23 cellular contexts compared by ENCODE assay signal in genomic region chr20:58583586-58583985, GRCh38.
DNase-seq lines count a peak whose midpoint lies in the region; ATAC-seq and TF ChIP-seq lines count a peak whose summit lies in the region.
"Had no signal": no experiment of that assay in that cellular context is flagged by ENCODE, and none has a peak within 500 bp of the region (broad histone marks: within the 10 kb centered on the region; RNA-seq: fewer than 3 reads in every experiment).

No MANE protein-coding gene starts in this region.

- TF ChIP-seq CTCF in GM23338 (conservative IDR thresholded peaks at IDR 0.05; ENCODE audit: low read depth in 2 of 2) (no peak), chondrocyte (IDR thresholded peaks at IDR 0.05) (no peak), osteoblast (IDR thresholded peaks at IDR 0.05; ENCODE audit: extremely low read depth, low read depth, low read length) (no peak)

- peak overlapping the region; percentile 81; the same call in 1 of the 2 replicates for H2AFZ ChIP-seq in GM23338
- peak overlapping the region; percentile 45 for H2AFZ ChIP-seq in osteoblast (ENCODE audit: low read length)
- H2AFZ ChIP-seq: GM23248 had no signal

- H3K4me1 Mint-ChIP-seq in activated naive CD4-positive, alpha-beta T cell treated with anti-CD3 and anti-CD28 coated beads, Interleukin-2, amount 10 ng/mL, durations not matched to agents 7 days and 5 days = no peaks in the 10 kb centered on the region
- H3K4me1 Mint-ChIP-seq in GM23338 (peaks cover 14% of the 10 kb centered on the region), chondrocyte (ENCODE audit: low read depth) (peaks cover 9% of the 10 kb centered on the region)

- H3K9me3 Mint-ChIP-seq in activated naive CD4-positive, alpha-beta T cell treated with anti-CD3 and anti-CD28 coated beads, Interleukin-2, amount 10 ng/mL, durations not matched to agents 7 days and 5 days = peaks cover 3% of the 10 kb centered on the region
- H3K9me3 Mint-ChIP-seq in activated naive CD4-positive, alpha-beta T cell treated with anti-CD3 and anti-CD28 coated beads, Interleukin-2, amount 50 U/mL, for 72 hours = peaks cover 16 to 17% of the 10 kb centered on the region in 2 donors
- H3K9me3 Mint-ChIP-seq in GM23338 (peaks cover 9% of the 10 kb centered on the region), chondrocyte (ENCODE audit: low read depth) (no peaks in the 10 kb centered on the region)
- H3K9me3 Mint-ChIP-seq: CD4-positive, alpha-beta T cell had no signal

- H3K27ac ChIP-seq in GM23338 (ENCODE audit: low read depth) = no peak overlapping the region
- no peak overlapping the region for H3K27ac ChIP-seq in osteoblast (ENCODE audit: low read depth, low read length)
- H3K27ac ChIP-seq: BLaER1 treated with 17β-estradiol and CSF1 and Interleukin-3, amounts not matched to agents 10 nM and 100 nM; GM23248; KMS-11; RWPE1 had no signal

- ATAC-seq in activated naive CD4-positive, alpha-beta T cell treated with anti-CD3 and anti-CD28 coated beads, Interleukin-2, amount 50 U/mL, for 72 hours = no peak
- ATAC-seq in GM23338 = 0 out of 3 replicates have a peak, but pooled peaks have one; percentile 42
- ATAC-seq: Panc1 had no signal

- no peak overlapping the region for H3K27ac Mint-ChIP-seq in activated naive CD4-positive, alpha-beta T cell treated with anti-CD3 and anti-CD28 coated beads, Interleukin-2, amount 10 ng/mL, durations not matched to agents 7 days and 5 days
- no peak overlapping the region for H3K27ac Mint-ChIP-seq in activated naive CD4-positive, alpha-beta T cell treated with anti-CD3 and anti-CD28 coated beads, Interleukin-2, amount 50 U/mL, for 72 hours
- H3K27ac Mint-ChIP-seq in GM23338 (no peak overlapping the region), chondrocyte (ENCODE audit: unreplicated experiment) (no peak overlapping the region)
- H3K27ac Mint-ChIP-seq: CD4-positive, alpha-beta T cell; IgD-negative memory B cell had no signal

- no peaks in the 10 kb centered on the region for H3K9me3 ChIP-seq in osteoblast (ENCODE audit: low read depth, low read length)
- H3K9me3 ChIP-seq: SK-N-SH had no signal

- H3K4me2 ChIP-seq in GM23338 (no peak overlapping the region), osteoblast (ENCODE audit: insufficient read depth, low read length) (no peak overlapping the region)
- H3K4me2 ChIP-seq: KMS-11, SK-N-SH had no signal

- H3K79me2 ChIP-seq in GM23338 (replicated peaks; ENCODE audit: insufficient read depth) (no peaks in the 10 kb centered on the region), osteoblast (ENCODE audit: insufficient read depth, low read length) (no peaks in the 10 kb centered on the region)

- 0 out of 2 replicates have a peak, but pooled peaks cover 3% of the 10 kb centered on the region for H3K9me2 ChIP-seq in GM23338 (ENCODE audit: insufficient read depth)
- H3K9me2 ChIP-seq: SK-N-SH had no signal

- H3F3A ChIP-seq in GM23338 (replicated peaks; ENCODE audit: low read depth) = no peaks in the 10 kb centered on the region

- DNase-seq in activated naive CD4-positive, alpha-beta T cell treated with anti-CD3 and anti-CD28 coated beads, Interleukin-2, amount 10 ng/mL, durations not matched to agents 7 days and 5 days = peak; percentile 16
- DNase-seq in activated naive CD4-positive, alpha-beta T cell treated with anti-CD3 and anti-CD28 coated beads, Interleukin-2, amount 50 U/mL, for 72 hours (ENCODE audit: low spot score in 2 of 2) = no peak
- DNase-seq in GM23338 (ENCODE audit: low spot score) = no peak
- DNase-seq in chondrocyte (ENCODE audit: low spot score) = peak; percentile 52
- DNase-seq in osteoblast (ENCODE audit: insufficient read length, low spot score, missing footprints) = peak; percentile 41
- DNase-seq in T-helper 2 cell = no peak
- no peak for DNase-seq in OCI-M2 (lab: John Stamatoyannopoulos, UW; ENCODE audit: unreplicated experiment)
- DNase-seq in NCI-H774 (lab: John Stamatoyannopoulos, UW) = no peak
- DNase-seq: HCEC 1CT, NCI-H1048, NCI-H1417, NCI-H1694 treated with DMSO at 0.1 percent for 48 hours, NCI-H2081, NCI-H524, SK-N-SH, SW 1271 had no signal

- no peaks in the 10 kb centered on the region for H3K36me3 Mint-ChIP-seq in activated naive CD4-positive, alpha-beta T cell treated with anti-CD3 and anti-CD28 coated beads, Interleukin-2, amount 10 ng/mL, durations not matched to agents 7 days and 5 days
- H3K36me3 Mint-ChIP-seq in activated naive CD4-positive, alpha-beta T cell treated with anti-CD3 and anti-CD28 coated beads, Interleukin-2, amount 50 U/mL, for 72 hours = peaks cover 0 to 7% of the 10 kb centered on the region in 2 donors
- peaks cover 3% of the 10 kb centered on the region; the same call in 2 of the 3 replicates for H3K36me3 Mint-ChIP-seq in GM23338 (ENCODE audit: low read depth)
- H3K36me3 Mint-ChIP-seq in chondrocyte (ENCODE audit: low read depth) = peaks cover 1% of the 10 kb centered on the region

- H4K20me1 ChIP-seq in GM23338 (replicated peaks; ENCODE audit: insufficient read depth) (no peaks in the 10 kb centered on the region), osteoblast (ENCODE audit: insufficient read depth, low read length) (no peaks in the 10 kb centered on the region)
- H4K20me1 ChIP-seq: BLaER1 treated with 17β-estradiol and CSF1 and Interleukin-3, amounts not matched to agents 10 nM and 100 nM had no signal

- H3K36me3 ChIP-seq in GM23338 (ENCODE audit: insufficient read depth) (no peaks in the 10 kb centered on the region), osteoblast (ENCODE audit: insufficient read depth, low read length) (peaks cover 2% of the 10 kb centered on the region)
- H3K36me3 ChIP-seq: BLaER1 treated with 17β-estradiol and CSF1 and Interleukin-3, amounts not matched to agents 10 nM and 100 nM had no signal

- CTCF ChIA-PET in activated naive CD4-positive, alpha-beta T cell treated with anti-CD3 and anti-CD28 coated beads, Interleukin-2, amount 10 ng/mL, durations not matched to agents 7 days and 5 days (lab: Charles Lee) = no interaction called here

- H3K4me1 ChIP-seq in GM23338 (ENCODE audit: insufficient read depth) (no peaks in the 10 kb centered on the region), osteoblast (ENCODE audit: insufficient read depth, low read length) (no peaks in the 10 kb centered on the region)

- H3K4me3 Mint-ChIP-seq in activated naive CD4-positive, alpha-beta T cell treated with anti-CD3 and anti-CD28 coated beads, Interleukin-2, amount 10 ng/mL, durations not matched to agents 7 days and 5 days = no peak overlapping the region
- no peak overlapping the region for H3K4me3 Mint-ChIP-seq in GM23338
- no peak overlapping the region for H3K4me3 Mint-ChIP-seq in chondrocyte (ENCODE audit: unreplicated experiment)
- H3K4me3 Mint-ChIP-seq: CD4-positive, alpha-beta T cell; IgD-negative memory B cell had no signal

- H3K4me3 ChIP-seq in GM23338 (no peak overlapping the region), osteoblast (ENCODE audit: insufficient read depth, low read length) (no peak overlapping the region)
- H3K4me3 ChIP-seq: BLaER1 treated with 17β-estradiol and CSF1 and Interleukin-3, amounts not matched to agents 10 nM and 100 nM; GM23248 had no signal

- H3K27me3 Mint-ChIP-seq in activated naive CD4-positive, alpha-beta T cell treated with anti-CD3 and anti-CD28 coated beads, Interleukin-2, amount 10 ng/mL, durations not matched to agents 7 days and 5 days = peaks cover 10% of the 10 kb centered on the region
- H3K27me3 Mint-ChIP-seq in GM23338 (ENCODE audit: insufficient read depth, low read depth, poor library complexity) = peaks cover 11% of the 10 kb centered on the region
- H3K27me3 Mint-ChIP-seq in chondrocyte (ENCODE audit: low read depth) = peaks cover 2% of the 10 kb centered on the region

- no peaks in the 10 kb centered on the region for H3K27me3 ChIP-seq in GM23338 (ENCODE audit: insufficient read depth)
- no peaks in the 10 kb centered on the region for H3K27me3 ChIP-seq in osteoblast (ENCODE audit: insufficient read depth, low read length)
- H3K27me3 ChIP-seq: BLaER1 treated with 17β-estradiol and CSF1 and Interleukin-3, amounts not matched to agents 10 nM and 100 nM had no signal

TF ChIP-seq in GM23338, 12 proteins besides CTCF, POLR2A, EP300 and RAD21 (continues in another document):
- TF ChIP-seq ZNF331 (CRISPR knock-in tag; IDR thresholded peaks at IDR 0.05; ENCODE audit: low read depth) (no peak), STAT1 (IDR thresholded peaks at IDR 0.05; ENCODE audit: unreplicated experiment) (no peak), CREB1 (CRISPR knock-in tag; IDR thresholded peaks at IDR 0.05; ENCODE audit: low read depth) (no peak)
- TF ChIP-seq, protein P1, sequence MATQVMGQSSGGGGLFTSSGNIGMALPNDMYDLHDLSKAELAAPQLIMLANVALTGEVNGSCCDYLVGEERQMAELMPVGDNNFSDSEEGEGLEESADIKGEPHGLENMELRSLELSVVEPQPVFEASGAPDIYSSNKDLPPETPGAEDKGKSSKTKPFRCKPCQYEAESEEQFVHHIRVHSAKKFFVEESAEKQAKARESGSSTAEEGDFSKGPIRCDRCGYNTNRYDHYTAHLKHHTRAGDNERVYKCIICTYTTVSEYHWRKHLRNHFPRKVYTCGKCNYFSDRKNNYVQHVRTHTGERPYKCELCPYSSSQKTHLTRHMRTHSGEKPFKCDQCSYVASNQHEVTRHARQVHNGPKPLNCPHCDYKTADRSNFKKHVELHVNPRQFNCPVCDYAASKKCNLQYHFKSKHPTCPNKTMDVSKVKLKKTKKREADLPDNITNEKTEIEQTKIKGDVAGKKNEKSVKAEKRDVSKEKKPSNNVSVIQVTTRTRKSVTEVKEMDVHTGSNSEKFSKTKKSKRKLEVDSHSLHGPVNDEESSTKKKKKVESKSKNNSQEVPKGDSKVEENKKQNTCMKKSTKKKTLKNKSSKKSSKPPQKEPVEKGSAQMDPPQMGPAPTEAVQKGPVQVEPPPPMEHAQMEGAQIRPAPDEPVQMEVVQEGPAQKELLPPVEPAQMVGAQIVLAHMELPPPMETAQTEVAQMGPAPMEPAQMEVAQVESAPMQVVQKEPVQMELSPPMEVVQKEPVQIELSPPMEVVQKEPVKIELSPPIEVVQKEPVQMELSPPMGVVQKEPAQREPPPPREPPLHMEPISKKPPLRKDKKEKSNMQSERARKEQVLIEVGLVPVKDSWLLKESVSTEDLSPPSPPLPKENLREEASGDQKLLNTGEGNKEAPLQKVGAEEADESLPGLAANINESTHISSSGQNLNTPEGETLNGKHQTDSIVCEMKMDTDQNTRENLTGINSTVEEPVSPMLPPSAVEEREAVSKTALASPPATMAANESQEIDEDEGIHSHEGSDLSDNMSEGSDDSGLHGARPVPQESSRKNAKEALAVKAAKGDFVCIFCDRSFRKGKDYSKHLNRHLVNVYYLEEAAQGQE (IDR thresholded peaks at IDR 0.05; ENCODE audit: unreplicated experiment) = no peak

Comparison
In these comparisons a context has a peak if more than half of its experiments do, and no peak if none do; other contexts are left out.
1. DNase-seq: peak in activated naive CD4-positive, alpha-beta T cell treated with anti-CD3 and anti-CD28 coated beads, Interleukin-2, amount 10 ng/mL, durations not matched to agents 7 days and 5 days (single experiment), chondrocyte (single experiment) and osteoblast (single experiment); none in activated naive CD4-positive, alpha-beta T cell treated with anti-CD3 and anti-CD28 coated beads, Interleukin-2, amount 50 U/mL, for 72 hours (0 of 2), GM23338 (single experiment), T-helper 2 cell (0 of 5), OCI-M2 (single experiment) and NCI-H774 (single experiment).